Comparison of ENCODE assay signal across 19 cellular contexts in genomic region chr4:185945238-185945637, GRCh38.
A peak's percentile ranks its signal among the peaks of the same experiment; 100 is the strongest.
DNase-seq lines count a peak whose midpoint lies in the region; ATAC-seq and TF ChIP-seq lines count a peak whose summit lies in the region.
"Had no signal": no experiment of that assay in that cellular context is flagged by ENCODE, and none has a peak within 500 bp of the region (broad histone marks: within the 10 kb centered on the region; RNA-seq: fewer than 3 reads in every experiment).

No MANE protein-coding gene starts in this region.

- H3K27ac ChIP-seq in breast epithelium = no peak overlapping the region
- H3K27ac ChIP-seq: 22Rv1, A549, C4-2B had no signal

- no peak overlapping the region for H3K9ac ChIP-seq in adipocyte (ENCODE audit: low read length)

- peaks cover 6% of the 10 kb centered on the region for H3K4me1 Mint-ChIP-seq in MCF 10A (ENCODE audit: insufficient read depth, unreplicated experiment)
- H3K4me1 Mint-ChIP-seq in activated naive CD4-positive, alpha-beta T cell treated with anti-CD3 and anti-CD28 coated beads, Interleukin-2, amount 10 ng/mL, durations not matched to agents 7 days and 5 days = no peaks in the 10 kb centered on the region

- no peak for ATAC-seq in HG03442 (IDR thresholded peaks at IDR 0.05; ENCODE audit: unreplicated experiment)
- ATAC-seq: A549 had no signal

- CTCF ChIA-PET in MCF 10A (lab: Yijun Ruan, JAX) = interaction anchor here (0.9 kb wide), 1 partner anchor 328 kb away, joined by 5 read pairs; no protein-coding TSS in a partner anchor
- CTCF ChIA-PET in activated naive CD4-positive, alpha-beta T cell treated with anti-CD3 and anti-CD28 coated beads, Interleukin-2, amount 10 ng/mL, durations not matched to agents 7 days and 5 days (lab: Charles Lee) = no interaction called here

- TF ChIP-seq CTCF in MCF 10A (IDR thresholded peaks at IDR 0.05; ENCODE audit: unreplicated experiment) = no peak
- no peak for TF ChIP-seq CTCF in breast epithelium (IDR thresholded peaks at IDR 0.05)
- TF ChIP-seq CTCF in fibroblast of the aortic adventitia (IDR thresholded peaks at IDR 0.05; ENCODE audit: insufficient read depth, low read length) = no peak

- H3K27me3 ChIP-seq in breast epithelium = no peaks in the 10 kb centered on the region
- H3K27me3 ChIP-seq in adipocyte (replicated peaks; ENCODE audit: control insufficient read depth, insufficient read depth, low read length) = no peaks in the 10 kb centered on the region

- no peak overlapping the region for H3K4me3 Mint-ChIP-seq in MCF 10A (ENCODE audit: unreplicated experiment)
- no peak overlapping the region for H3K4me3 Mint-ChIP-seq in activated naive CD4-positive, alpha-beta T cell treated with anti-CD3 and anti-CD28 coated beads, Interleukin-2, amount 10 ng/mL, durations not matched to agents 7 days and 5 days
- H3K4me3 Mint-ChIP-seq: CD4-positive, alpha-beta T cell; H9 had no signal

- BruUV-seq in MCF 10A (replicated peaks; lab: Mats Ljungman, UMichigan) = no TSS peak

- DNase-seq in MCF 10A (ENCODE audit: unreplicated experiment) (peak; percentile 47), breast epithelium (ENCODE audit: low spot score in 2 of 2) (no peak), adipocyte (ENCODE audit: low read depth) (no peak), fibroblast of the aortic adventitia (ENCODE audit: low read depth) (peak; percentile 38)
- no peak for DNase-seq in central memory CD4-positive, alpha-beta T cell
- DNase-seq in activated naive CD4-positive, alpha-beta T cell treated with anti-CD3 and anti-CD28 coated beads, Interleukin-2, amount 10 ng/mL, durations not matched to agents 7 days and 5 days = no peak
- DNase-seq: AML-193; Caco-2; CD4-positive, alpha-beta T cell; DMS153; DMS79 treated with DMSO at 0.1 percent for 48 hours; GF-D8; GOT3; H9; IMR-90 had no signal

- H3K36me3 ChIP-seq in breast epithelium (no peaks in the 10 kb centered on the region), adipocyte (ENCODE audit: control insufficient read depth, insufficient read depth, low read length, severe bottlenecking) (no peaks in the 10 kb centered on the region)

- H3K4me1 ChIP-seq in breast epithelium (no peaks in the 10 kb centered on the region), adipocyte (ENCODE audit: control insufficient read depth, insufficient read depth, low read length) (peaks cover 13% of the 10 kb centered on the region)
- H3K4me1 ChIP-seq: A549, Caco-2 had no signal

- no peak overlapping the region for H3K27ac Mint-ChIP-seq in MCF 10A (ENCODE audit: low read depth, unreplicated experiment)
- H3K27ac Mint-ChIP-seq in activated naive CD4-positive, alpha-beta T cell treated with anti-CD3 and anti-CD28 coated beads, Interleukin-2, amount 10 ng/mL, durations not matched to agents 7 days and 5 days = no peak overlapping the region
- H3K27ac Mint-ChIP-seq: CD4-positive, alpha-beta T cell had no signal

- TF ChIP-seq POLR2A in breast epithelium (IDR thresholded peaks at IDR 0.05) = no peak

- H3K4me3 ChIP-seq in breast epithelium (no peak overlapping the region), adipocyte (ENCODE audit: low read length) (peak overlapping the region; percentile 18), fibroblast of the aortic adventitia (ENCODE audit: low read depth, low read length) (no peak overlapping the region)
- H3K4me3 ChIP-seq: A549 had no signal

- intact Hi-C loops in MCF 10A (cut with micrococcal nuclease) (no loop called here), breast epithelium (cut with DNase I; ENCODE audit: low total_unique reads) (no loop called here)

- no peaks in the 10 kb centered on the region for H3K9me3 ChIP-seq in breast epithelium
- no peaks in the 10 kb centered on the region for H3K9me3 ChIP-seq in adipocyte (ENCODE audit: control insufficient read depth, low read length)
- H3K9me3 ChIP-seq: A549, Caco-2 had no signal

- POLR2A ChIA-PET in MCF 10A (lab: Yijun Ruan, JAX) = no interaction called here

- no peaks in the 10 kb centered on the region for H3K36me3 Mint-ChIP-seq in MCF 10A (ENCODE audit: insufficient read depth, unreplicated experiment)
- no peaks in the 10 kb centered on the region for H3K36me3 Mint-ChIP-seq in activated naive CD4-positive, alpha-beta T cell treated with anti-CD3 and anti-CD28 coated beads, Interleukin-2, amount 10 ng/mL, durations not matched to agents 7 days and 5 days

- no peaks in the 10 kb centered on the region for H3K9me3 Mint-ChIP-seq in MCF 10A (ENCODE audit: unreplicated experiment)
- H3K9me3 Mint-ChIP-seq in activated naive CD4-positive, alpha-beta T cell treated with anti-CD3 and anti-CD28 coated beads, Interleukin-2, amount 10 ng/mL, durations not matched to agents 7 days and 5 days = no peaks in the 10 kb centered on the region
- H3K9me3 Mint-ChIP-seq: CD4-positive, alpha-beta T cell; H9 had no signal

- H3K27me3 Mint-ChIP-seq in MCF 10A (ENCODE audit: insufficient read depth, unreplicated experiment) = no peaks in the 10 kb centered on the region
- H3K27me3 Mint-ChIP-seq in activated naive CD4-positive, alpha-beta T cell treated with anti-CD3 and anti-CD28 coated beads, Interleukin-2, amount 10 ng/mL, durations not matched to agents 7 days and 5 days = no peaks in the 10 kb centered on the region

Comparison
In these comparisons a context has a peak if more than half of its experiments do, and no peak if none do; other contexts are left out.
1. DNase-seq: peak in MCF 10A (single experiment) and fibroblast of the aortic adventitia (single experiment); none in breast epithelium (0 of 2), adipocyte (single experiment), central memory CD4-positive, alpha-beta T cell (single experiment) and activated naive CD4-positive, alpha-beta T cell treated with anti-CD3 and anti-CD28 coated beads, Interleukin-2, amount 10 ng/mL, durations not matched to agents 7 days and 5 days (single experiment).